8 cellular contexts compared by ENCODE assay signal in the genomic region with DNA sequence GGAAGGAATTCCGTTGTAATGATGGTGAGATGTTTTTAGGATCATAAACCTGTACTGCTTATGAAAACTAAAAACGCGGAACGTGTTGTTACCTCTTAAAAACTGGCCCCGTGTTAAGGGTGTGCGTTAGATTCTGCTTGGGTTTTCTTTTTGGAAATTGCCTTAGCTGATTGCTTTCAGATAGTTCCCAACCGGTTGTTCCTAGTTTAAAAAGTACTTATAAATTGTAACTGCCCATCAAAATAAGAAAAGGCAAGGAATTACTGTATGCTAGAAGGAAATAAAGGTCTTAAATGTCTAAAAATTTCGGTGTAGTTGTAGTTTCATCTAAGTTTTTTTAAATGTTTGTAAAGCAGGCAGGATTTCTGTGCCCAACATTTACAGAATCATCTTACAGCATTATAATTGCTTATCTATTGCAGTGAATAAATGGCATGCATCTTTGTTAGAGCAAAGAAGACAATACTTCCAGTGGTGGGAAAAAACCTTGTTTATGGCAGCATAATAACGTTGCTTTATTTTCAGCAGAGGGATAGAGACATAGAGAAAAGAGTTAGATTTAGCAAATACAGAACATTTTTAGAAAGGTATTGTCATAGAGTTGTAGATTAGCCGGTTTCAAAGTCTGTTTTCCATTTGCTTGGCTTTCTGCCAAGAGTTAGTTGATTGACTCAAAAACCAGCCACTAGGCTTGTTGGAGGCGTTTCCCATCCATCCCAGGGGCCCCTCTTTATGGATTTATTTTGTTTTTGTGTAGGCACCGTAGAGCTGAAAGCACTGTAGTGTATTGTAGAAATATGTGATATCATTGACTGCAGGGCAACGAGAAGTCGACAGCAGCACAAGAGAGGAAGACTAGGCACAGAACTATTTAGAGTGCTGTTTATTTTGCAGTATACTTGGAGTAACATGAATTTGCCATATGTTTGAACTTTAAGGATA. TPM values are rescaled to one million over a fixed set of nuclear protein-coding genes. Genes with fewer than 3 reads are reported as not detected.
DNase-seq lines count a peak whose midpoint lies in the region; ATAC-seq, FAIRE-seq and TF ChIP-seq lines count a peak whose summit lies in the region.

No MANE protein-coding gene starts in this region.

- TF ChIP-seq POLR2A in breast epithelium (IDR thresholded peaks at IDR 0.05), result no peak
- no peak for TF ChIP-seq POLR2A in gastrocnemius medialis (IDR thresholded peaks at IDR 0.05)

- H3K9me3 ChIP-seq in breast epithelium, result no peaks in the 10 kb centered on the region
- no peaks in the 10 kb centered on the region for H3K9me3 ChIP-seq in gastrocnemius medialis

- H3K4me3 ChIP-seq in breast epithelium (peak overlapping the region; percentile 90 to 97 (median 92)), gastrocnemius medialis (peak overlapping the region; percentile 87 to 96 (median 91))

- peak; percentile 27 for ATAC-seq in SK-N-SH treated with all-trans-retinoic acid at 6 μM for 48 hours
- ATAC-seq in gastrocnemius medialis, result no peak
- no peak for ATAC-seq in GM21786 (IDR thresholded peaks at IDR 0.05; ENCODE audit: unreplicated experiment)

- H3K27ac ChIP-seq in breast epithelium (peak overlapping the region; percentile 90 to 98), gastrocnemius medialis (peak overlapping the region; percentile 95 to 98 (median 98))

- H3K36me3 ChIP-seq in breast epithelium, result no peaks in the 10 kb centered on the region
- H3K36me3 ChIP-seq in gastrocnemius medialis, result no peaks in the 10 kb centered on the region

- in situ Hi-C loops in gastrocnemius medialis (cut with MboI; ENCODE audit: low sequenced_read_pairs in 4 of 4), result no loop called here

- TF ChIP-seq CTCF in breast epithelium (IDR thresholded peaks at IDR 0.05), result peak in 2 of 3 donors; percentile 21
- TF ChIP-seq CTCF in gastrocnemius medialis (IDR thresholded peaks at IDR 0.05 in 4 of 5, conservative IDR thresholded peaks at IDR 0.05 in 1 of 5), result peak in 2 of 5 experiments; percentile 9 to 10

- intact Hi-C loops in breast epithelium (cut with DNase I; ENCODE audit: low total_unique reads) (no loop called here), gastrocnemius medialis (cut with DNase I; ENCODE audit: low total_unique reads) (loop anchor here (2.0 kb wide), 3 partner anchors 25 to 75 kb away; partner anchors contain the start of gene BCAS3), posterior vena cava (cut with DNase I) (no loop called here)

- H3K4me1 ChIP-seq in breast epithelium, result peaks cover 0 to 4% of the 10 kb centered on the region in 2 donors
- peaks cover 38 to 39% of the 10 kb centered on the region in 2 donors for H3K4me1 ChIP-seq in gastrocnemius medialis

- H3K27me3 ChIP-seq in breast epithelium (no peaks in the 10 kb centered on the region), gastrocnemius medialis (no peaks in the 10 kb centered on the region)

- FAIRE-seq in G401.6 (lab: Jason Lieb, UNC), result peak; percentile 75

- DNase-seq in NAMALWA (ENCODE audit: low spot score) (peak; percentile 84), breast epithelium (ENCODE audit: low spot score in 2 of 2) (no peak), iPS-NIHi11 (ENCODE audit: low spot score) (peak; percentile 31), gastrocnemius medialis (peak in 1 of 2 donors; percentile 25), posterior vena cava (ENCODE audit: low spot score) (no peak)

TF ChIP-seq in SK-N-SH treated with all-trans-retinoic acid at 6 μM for 48 hours, 23 proteins besides CTCF, POLR2A, EP300 and RAD21:
- 0 out of 2 replicates have a peak, but pooled peaks have one; percentile 6 for TF ChIP-seq PPARA (CRISPR knock-in tag; IDR thresholded peaks at IDR 0.05; ENCODE audit: borderline replicate concordance)
- no peak for TF ChIP-seq GLIS3 (CRISPR knock-in tag; IDR thresholded peaks at IDR 0.05)
- TF ChIP-seq ESRRG (CRISPR knock-in tag; IDR thresholded peaks at IDR 0.05), result no peak

RNA-seq across cellular contexts. Expression of gene PPM1D, which starts 1.7 kb away (rescaled TPM):
- total RNA-seq in breast epithelium (10 to 100 TPM; 12.3 to 19.6 (median 14.7) TPM), gastrocnemius medialis (10 to 100 TPM in 1 of 4 donors, 1 to 10 TPM in 3; 4.6 to 11.4 (median 9.2) TPM), posterior vena cava (10 to 100 TPM in 1 of 2 donors, 1 to 10 TPM in 1; 9.1 to 11.5 TPM)

Comparison
In these comparisons a context has a peak if more than half of its experiments do, and no peak if none do; other contexts are left out.
1. DNase-seq: peak in NAMALWA (single experiment) and iPS-NIHi11 (single experiment); none in breast epithelium (0 of 2) and posterior vena cava (single experiment).